Comparison of ENCODE assay signal across 10 cellular contexts in genomic region chrX:53279296-53280237, GRCh38. TPM values are rescaled to one million over a fixed set of nuclear protein-coding genes. Genes with fewer than 3 reads are reported as not detected.
DNase-seq lines count a peak whose midpoint lies in the region; ATAC-seq and TF ChIP-seq lines count a peak whose summit lies in the region.
"Had no signal": no experiment of that assay in that cellular context is flagged by ENCODE, and none has a peak within 500 bp of the region (broad histone marks: within the 10 kb centered on the region; RNA-seq: fewer than 3 reads in every experiment).

No MANE protein-coding gene starts in this region.

- H3K4me1 ChIP-seq in mucosa of descending colon (ENCODE audit: low read depth), result no peaks in the 10 kb centered on the region

- no peaks in the 10 kb centered on the region for H3K36me3 ChIP-seq in mucosa of descending colon (ENCODE audit: low read depth)
- H3K36me3 ChIP-seq: neutrophil, Peyer's patch had no signal

- peak; percentile 29 for ATAC-seq in mucosa of descending colon
- ATAC-seq in HG03460 (IDR thresholded peaks at IDR 0.05; ENCODE audit: unreplicated experiment), result no peak
- no peak for ATAC-seq in GM19035 (IDR thresholded peaks at IDR 0.05; ENCODE audit: unreplicated experiment)

- no peaks in the 10 kb centered on the region for H3K9me3 Mint-ChIP-seq in activated T-helper 2 cell treated with anti-CD3 and anti-CD28 coated beads, Interferon-gamma antibody, Interleukin-2, Interleukin-4, amounts not matched to agents 10 μg/mL and 5 μg/mL and 100 μg/mL, durations not matched to agents 14 hours and 24 hours and 36 hours

- no peak for DNase-seq in AG04450 (ENCODE audit: low read depth, low spot score)
- DNase-seq in activated T-helper 2 cell treated with anti-CD3 and anti-CD28 coated beads, Interferon-gamma antibody, Interleukin-2, Interleukin-4, amounts not matched to agents 10 μg/mL and 5 μg/mL and 100 μg/mL, durations not matched to agents 14 hours and 24 hours and 36 hours (ENCODE audit: low spot score), result no peak
- DNase-seq in mucosa of descending colon, result peak in 1 of 3 donors; percentile 56
- no peak for DNase-seq in Ammon's horn (ENCODE audit: low spot score)
- no peak for DNase-seq in NCI-H345 treated with DMSO at 0.1 percent for 48 hours (lab: John Stamatoyannopoulos, UW; ENCODE audit: unreplicated experiment)

- CTCF ChIA-PET in AG04450 (lab: Charles Lee), result no interaction called here

- H3K9me3 ChIP-seq in AG04450 (ENCODE audit: control insufficient read depth, insufficient read depth, low read length), result no peaks in the 10 kb centered on the region
- no peaks in the 10 kb centered on the region for H3K9me3 ChIP-seq in mucosa of descending colon
- H3K9me3 ChIP-seq: neutrophil, Peyer's patch had no signal

- no peak overlapping the region for H3K4me3 Mint-ChIP-seq in activated T-helper 2 cell treated with anti-CD3 and anti-CD28 coated beads, Interferon-gamma antibody, Interleukin-2, Interleukin-4, amounts not matched to agents 10 μg/mL and 5 μg/mL and 100 μg/mL, durations not matched to agents 14 hours and 24 hours and 36 hours (ENCODE audit: low read depth)

- POLR2A ChIA-PET in AG04450 (lab: Yijun Ruan, JAX), result no interaction called here

- peaks cover 2% of the 10 kb centered on the region for H3K27me3 Mint-ChIP-seq in activated T-helper 2 cell treated with anti-CD3 and anti-CD28 coated beads, Interferon-gamma antibody, Interleukin-2, Interleukin-4, amounts not matched to agents 10 μg/mL and 5 μg/mL and 100 μg/mL, durations not matched to agents 14 hours and 24 hours and 36 hours (ENCODE audit: low read depth)

- intact Hi-C loops in activated T-helper 2 cell treated with anti-CD3 and anti-CD28 coated beads, Interferon-gamma antibody, Interleukin-2, Interleukin-4, amounts not matched to agents 10 μg/mL and 5 μg/mL and 100 μg/mL, durations not matched to agents 14 hours and 24 hours and 36 hours (cut with micrococcal nuclease), result no loop called here
- intact Hi-C loops in mucosa of descending colon (cut with DNase I, micrococcal nuclease), result no loop called here

- peaks cover 3% of the 10 kb centered on the region for H3K4me1 Mint-ChIP-seq in activated T-helper 2 cell treated with anti-CD3 and anti-CD28 coated beads, Interferon-gamma antibody, Interleukin-2, Interleukin-4, amounts not matched to agents 10 μg/mL and 5 μg/mL and 100 μg/mL, durations not matched to agents 14 hours and 24 hours and 36 hours (ENCODE audit: low read depth)

- H3K27me3 ChIP-seq in AG04450 (ENCODE audit: control insufficient read depth, insufficient read depth, low read length), result no peaks in the 10 kb centered on the region
- H3K27me3 ChIP-seq: neutrophil, Peyer's patch had no signal

- TF ChIP-seq CTCF in AG04450 (IDR thresholded peaks at IDR 0.05; ENCODE audit: low read depth, low read length) (no peak), GM12872 (IDR thresholded peaks at IDR 0.05; ENCODE audit: insufficient read depth, low read depth, low read length) (peak; percentile 31; the same call in 2 of the 3 replicates), mucosa of descending colon (IDR thresholded peaks at IDR 0.05) (no peak)

- peak overlapping the region; percentile 8 for H3K27ac Mint-ChIP-seq in activated T-helper 2 cell treated with anti-CD3 and anti-CD28 coated beads, Interferon-gamma antibody, Interleukin-2, Interleukin-4, amounts not matched to agents 10 μg/mL and 5 μg/mL and 100 μg/mL, durations not matched to agents 14 hours and 24 hours and 36 hours

- H3K4me3 ChIP-seq in AG04450 (ENCODE audit: low read depth, low read length), result peak overlapping the region; percentile 57
- H3K4me3 ChIP-seq in mucosa of descending colon, result no peak overlapping the region

- no peak overlapping the region for H3K27ac ChIP-seq in AG04450 (ENCODE audit: low read depth, low read length)
- H3K27ac ChIP-seq: neutrophil had no signal

- H3K36me3 Mint-ChIP-seq in activated T-helper 2 cell treated with anti-CD3 and anti-CD28 coated beads, Interferon-gamma antibody, Interleukin-2, Interleukin-4, amounts not matched to agents 10 μg/mL and 5 μg/mL and 100 μg/mL, durations not matched to agents 14 hours and 24 hours and 36 hours (ENCODE audit: low read depth), result no peaks in the 10 kb centered on the region

RNA-seq across cellular contexts. Expression of gene IQSEC2, which starts 1.8 kb away (rescaled TPM):
- 9.1 and 12.2 TPM in 2 replicates for polyA plus RNA-seq in AG04450 (2011; rRNA removed)
- 10.9 and 17.3 TPM in 2 replicates for polyA minus RNA-seq in AG04450 (2011; rRNA and poly(A)+ RNA removed)
- total RNA-seq in activated T-helper 2 cell treated with anti-CD3 and anti-CD28 coated beads, Interferon-gamma antibody, Interleukin-2, Interleukin-4, amounts not matched to agents 10 μg/mL and 5 μg/mL and 100 μg/mL, durations not matched to agents 14 hours and 24 hours and 36 hours, result 0.14 and 0.21 TPM in 2 replicates
- total RNA-seq in mucosa of descending colon, result 10 to 100 TPM; 28.0 to 39.3 (median 30.9) TPM

RNA-seq across cellular contexts. Expression of gene KDM5C, which starts 54.6 kb away (rescaled TPM):
- polyA plus RNA-seq in AG04450 (2011; rRNA removed), result 42.7 and 50.3 TPM in 2 replicates
- polyA minus RNA-seq in AG04450 (2011; rRNA and poly(A)+ RNA removed), result 78.8 and 96.3 TPM in 2 replicates
- 98.3 and 111 TPM in 2 replicates for total RNA-seq in activated T-helper 2 cell treated with anti-CD3 and anti-CD28 coated beads, Interferon-gamma antibody, Interleukin-2, Interleukin-4, amounts not matched to agents 10 μg/mL and 5 μg/mL and 100 μg/mL, durations not matched to agents 14 hours and 24 hours and 36 hours
- total RNA-seq in mucosa of descending colon, result 100 to 1,000 TPM in 1 of 3 donors, 10 to 100 TPM in 2; 74.5 to 109 (median 80.2) TPM

Comparison
In these comparisons a context has a peak if more than half of its experiments do, and no peak if none do; other contexts are left out.
1. RNA of gene IQSEC2, which starts 1.8 kb away (total RNA-seq): 28.0 to 39.3 TPM in mucosa of descending colon; 0.14 to 0.21 TPM in activated T-helper 2 cell treated with anti-CD3 and anti-CD28 coated beads, Interferon-gamma antibody, Interleukin-2, Interleukin-4, amounts not matched to agents 10 μg/mL and 5 μg/mL and 100 μg/mL, durations not matched to agents 14 hours and 24 hours and 36 hours; every median in the first group is over 10 times any median in the second.